Comparison of ENCODE assay signal across 25 cellular contexts in genomic region chr7:108603922-108604684, GRCh38. TPM values are rescaled to one million over a fixed set of nuclear protein-coding genes. Genes with fewer than 3 reads are reported as not detected.
DNase-seq lines count a peak whose midpoint lies in the region; ATAC-seq, FAIRE-seq and TF ChIP-seq lines count a peak whose summit lies in the region.
"Had no signal": no experiment of that assay in that cellular context is flagged by ENCODE, and none has a peak within 500 bp of the region (broad histone marks: within the 10 kb centered on the region; RNA-seq: fewer than 3 reads in every experiment).

No MANE protein-coding gene starts in this region.

- peak; percentile 29 for FAIRE-seq in D721Med (lab: Jason Lieb, UNC)
- FAIRE-seq: HepG2 had no signal

- H3K27me3 ChIP-seq in KMS-11 (ENCODE audit: insufficient read depth, low read depth) (no peaks in the 10 kb centered on the region), foreskin keratinocyte (peaks cover 24% of the 10 kb centered on the region)
- H3K27me3 ChIP-seq: breast epithelium had no signal

- ATAC-seq in foreskin keratinocyte (peak; percentile 45), GM18907 (IDR thresholded peaks at IDR 0.05; ENCODE audit: unreplicated experiment) (no peak)
- ATAC-seq: heart left ventricle; HepG2; left lung; stimulated activated naive B cell treated with anti-CD40 and anti-IgM and Interleukin-4, amounts not matched to agents 10 μg/mL and 1 μg/mL and 100 μg/mL, for 72 hours had no signal

- H3K27ac ChIP-seq in KMS-11, result no peak overlapping the region
- H3K27ac ChIP-seq in foreskin keratinocyte, result no peak overlapping the region
- H3K27ac ChIP-seq: adrenal gland, breast epithelium, heart left ventricle, left lung, prostate gland, thoracic aorta had no signal

- H3K4me1 ChIP-seq in KMS-11 (ENCODE audit: low read depth, poor library complexity, severe bottlenecking) (peaks cover 42% of the 10 kb centered on the region), foreskin keratinocyte (no peaks in the 10 kb centered on the region)
- H3K4me1 ChIP-seq: adrenal gland, breast epithelium, heart left ventricle, left lung had no signal

- H3K4me3 ChIP-seq in KMS-11 (IDR thresholded peaks at IDR 0.05; ENCODE audit: insufficient read depth, low read depth, low read length), result no peak overlapping the region
- H3K4me3 ChIP-seq: adrenal gland, breast epithelium, heart left ventricle, left lung, prostate gland, thoracic aorta had no signal

- peak overlapping the region; percentile 59; the same call in 1 of the 2 replicates for H3K4me2 ChIP-seq in KMS-11

- H2AFZ ChIP-seq in KMS-11 (ENCODE audit: low read depth), result no peak overlapping the region

- H3K79me2 ChIP-seq in KMS-11 (ENCODE audit: insufficient read depth, low read depth), result no peaks in the 10 kb centered on the region

- no peaks in the 10 kb centered on the region for H3K36me3 ChIP-seq in KMS-11 (ENCODE audit: insufficient read depth)
- H3K36me3 ChIP-seq: adrenal gland, breast epithelium, heart left ventricle, left lung, prostate gland, thoracic aorta had no signal

- no peak overlapping the region for H3K9ac ChIP-seq in KMS-11

- TF ChIP-seq CTCF in D721Med (IDR thresholded peaks at IDR 0.05; ENCODE audit: insufficient read depth, missing control alignments), result no peak
- no peak; the same call in 1 of the 2 replicates for TF ChIP-seq CTCF in KMS-11 (conservative IDR thresholded peaks at IDR 0.05; ENCODE audit: low read depth, low read length)
- no peak for TF ChIP-seq CTCF in foreskin keratinocyte (conservative IDR thresholded peaks at IDR 0.05)

- DNase-seq in D721Med (ENCODE audit: insufficient read length, low spot score) (no peak), NCI-H748 (lab: John Stamatoyannopoulos, UW; ENCODE audit: unreplicated experiment) (peak; percentile 64), foreskin keratinocyte (peak in 1 of 2 donors; percentile 16), GM03348 (ENCODE audit: low spot score) (no peak)
- DNase-seq in activated naive CD4-positive, alpha-beta T cell treated with Interleukin-2 at 50 U/mL for 16 hours, result no peak
- DNase-seq: activated CD4-positive, alpha-beta T cell treated with anti-CD3 and anti-CD28 coated beads, Interleukin-2, amount 50 U/mL, for 1 hour; activated gamma-delta T cell; adrenal gland; CD4-positive, CD25-positive, alpha-beta regulatory T cell; cortex of kidney; heart left ventricle; left lung; NCI-H1105 treated with DMSO at 0.1 percent for 48 hours; NCI-H446 treated with DMSO at 0.1 percent for 48 hours; nephron progenitor cell; SHP77 treated with DMSO at 0.1 percent for 48 hours; stimulated activated CD4-positive, alpha-beta T cell treated with anti-CD3 and anti-CD28 coated beads, Interleukin-2, amount 100 ng/mL, for 24 hours; stimulated activated naive B cell treated with anti-CD40 and anti-IgM and Interleukin-4, amounts not matched to agents 10 μg/mL and 1 μg/mL and 100 μg/mL, for 72 hours; T-helper 1 cell had no signal

- H4K20me1 ChIP-seq in KMS-11 (ENCODE audit: insufficient read depth), result no peaks in the 10 kb centered on the region

RNA-seq across cellular contexts. Expression of gene DNAJB9, which starts 34.4 kb away (rescaled TPM):
- 12.4 and 15.6 TPM in 2 replicates for total RNA-seq in foreskin keratinocyte
- 8.7 and 9.6 TPM in 2 replicates for polyA plus RNA-seq in foreskin keratinocyte

RNA-seq across cellular contexts. Expression of gene THAP5, which starts 34.6 kb away (rescaled TPM):
- total RNA-seq in foreskin keratinocyte, result 20.7 and 21.6 TPM in 2 replicates
- 6.0 and 6.9 TPM in 2 replicates for polyA plus RNA-seq in foreskin keratinocyte
